ENCODE assay signal across 13 cellular contexts in genomic region chr4:2142630-2143427, GRCh38.
DNase-seq lines count a peak whose midpoint lies in the region; ATAC-seq, FAIRE-seq and TF ChIP-seq lines count a peak whose summit lies in the region.
"Had no signal": no experiment of that assay in that cellular context is flagged by ENCODE, and none has a peak within 500 bp of the region (broad histone marks: within the 10 kb centered on the region; RNA-seq: fewer than 3 reads in every experiment).

No MANE protein-coding gene starts in this region.

- H3K9me3 Mint-ChIP-seq in T-cell = no peaks in the 10 kb centered on the region
- peaks cover 0 to 5% of the 10 kb centered on the region in 2 donors for H3K9me3 Mint-ChIP-seq in stimulated activated naive CD8-positive, alpha-beta T cell treated with anti-CD3 and anti-CD28 coated beads, Interleukin-15, amount 100 ng/mL, for 72 hours

- ATAC-seq in T-cell (replicated peaks in 1 of 4) = no peak
- no peak for ATAC-seq in stimulated activated naive CD8-positive, alpha-beta T cell treated with anti-CD3 and anti-CD28 coated beads, Interleukin-15, amount 100 ng/mL, for 72 hours
- ATAC-seq in HG03432 (IDR thresholded peaks at IDR 0.05; ENCODE audit: unreplicated experiment) = no peak
- ATAC-seq: gastroesophageal sphincter had no signal

- POLR2A ChIA-PET in T-cell (lab: Charles Lee) = no interaction called here

- H3K27ac Mint-ChIP-seq in T-cell = peak overlapping the region; percentile 15 to 46
- peak overlapping the region; percentile 71 to 84 for H3K27ac Mint-ChIP-seq in stimulated activated naive CD8-positive, alpha-beta T cell treated with anti-CD3 and anti-CD28 coated beads, Interleukin-15, amount 100 ng/mL, for 72 hours

- H3K4me3 Mint-ChIP-seq in T-cell = peak overlapping the region in 1 of 3 donors; percentile 64
- H3K4me3 Mint-ChIP-seq in stimulated activated naive CD8-positive, alpha-beta T cell treated with anti-CD3 and anti-CD28 coated beads, Interleukin-15, amount 100 ng/mL, for 72 hours = peak overlapping the region; percentile 63 to 69

- no peak for TF ChIP-seq CTCF in fibroblast of pulmonary artery (IDR thresholded peaks at IDR 0.05; ENCODE audit: low read length, missing control alignments)

- CTCF ChIA-PET in T-cell (lab: Charles Lee) = interaction anchor here in 1 of 2 donors (0.6 kb wide), 1 partner anchor 11 kb away, joined by 4 read pairs; no protein-coding TSS in a partner anchor

- H3K27me3 Mint-ChIP-seq in T-cell = no peaks in the 10 kb centered on the region
- peaks cover 7% of the 10 kb centered on the region for H3K27me3 Mint-ChIP-seq in stimulated activated naive CD8-positive, alpha-beta T cell treated with anti-CD3 and anti-CD28 coated beads, Interleukin-15, amount 100 ng/mL, for 72 hours

- H3K4me3 ChIP-seq in fibroblast of pulmonary artery (replicated peaks; ENCODE audit: low read depth, low read length) = no peak overlapping the region
- H3K4me3 ChIP-seq: coronary artery, gastroesophageal sphincter had no signal

- H3K36me3 Mint-ChIP-seq in T-cell = no peaks in the 10 kb centered on the region

- peak; percentile 46 for DNase-seq in HTR-8/SVneo (ENCODE audit: insufficient read length, low spot score)
- DNase-seq in T-cell = no peak
- peak; percentile 44 for DNase-seq in fibroblast of pulmonary artery (ENCODE audit: low read depth)
- no peak for DNase-seq in stimulated activated naive CD8-positive, alpha-beta T cell treated with anti-CD3 and anti-CD28 coated beads, Interleukin-15, amount 100 ng/mL, for 72 hours
- no peak for DNase-seq in NCI-H2227 (lab: John Stamatoyannopoulos, UW; ENCODE audit: unreplicated experiment)
- DNase-seq in AML-193 (lab: John Stamatoyannopoulos, UW) = no peak
- DNase-seq: DMS79 treated with DMSO at 0.1 percent for 48 hours, left cardiac atrium, NCI-H526 treated with DMSO at 0.1 percent for 48 hours, SHP77 treated with DMSO at 0.1 percent for 48 hours had no signal

- FAIRE-seq in HTR-8/SVneo (lab: Jason Lieb, UNC) = no peak

- H3K4me1 Mint-ChIP-seq in T-cell = peaks cover 15 to 33% (median 20%) of the 10 kb centered on the region in 3 donors
- H3K4me1 Mint-ChIP-seq in stimulated activated naive CD8-positive, alpha-beta T cell treated with anti-CD3 and anti-CD28 coated beads, Interleukin-15, amount 100 ng/mL, for 72 hours = peaks cover 30% of the 10 kb centered on the region

Comparison
In these comparisons a context has a peak if more than half of its experiments do, and no peak if none do; other contexts are left out.
1. DNase-seq: peak in HTR-8/SVneo (single experiment) and fibroblast of pulmonary artery (single experiment); none in T-cell (0 of 34), stimulated activated naive CD8-positive, alpha-beta T cell treated with anti-CD3 and anti-CD28 coated beads, Interleukin-15, amount 100 ng/mL, for 72 hours (0 of 2), NCI-H2227 (single experiment) and AML-193 (0 of 2).